ENCODE assay signal across 1 cellular context in the genomic region with DNA sequence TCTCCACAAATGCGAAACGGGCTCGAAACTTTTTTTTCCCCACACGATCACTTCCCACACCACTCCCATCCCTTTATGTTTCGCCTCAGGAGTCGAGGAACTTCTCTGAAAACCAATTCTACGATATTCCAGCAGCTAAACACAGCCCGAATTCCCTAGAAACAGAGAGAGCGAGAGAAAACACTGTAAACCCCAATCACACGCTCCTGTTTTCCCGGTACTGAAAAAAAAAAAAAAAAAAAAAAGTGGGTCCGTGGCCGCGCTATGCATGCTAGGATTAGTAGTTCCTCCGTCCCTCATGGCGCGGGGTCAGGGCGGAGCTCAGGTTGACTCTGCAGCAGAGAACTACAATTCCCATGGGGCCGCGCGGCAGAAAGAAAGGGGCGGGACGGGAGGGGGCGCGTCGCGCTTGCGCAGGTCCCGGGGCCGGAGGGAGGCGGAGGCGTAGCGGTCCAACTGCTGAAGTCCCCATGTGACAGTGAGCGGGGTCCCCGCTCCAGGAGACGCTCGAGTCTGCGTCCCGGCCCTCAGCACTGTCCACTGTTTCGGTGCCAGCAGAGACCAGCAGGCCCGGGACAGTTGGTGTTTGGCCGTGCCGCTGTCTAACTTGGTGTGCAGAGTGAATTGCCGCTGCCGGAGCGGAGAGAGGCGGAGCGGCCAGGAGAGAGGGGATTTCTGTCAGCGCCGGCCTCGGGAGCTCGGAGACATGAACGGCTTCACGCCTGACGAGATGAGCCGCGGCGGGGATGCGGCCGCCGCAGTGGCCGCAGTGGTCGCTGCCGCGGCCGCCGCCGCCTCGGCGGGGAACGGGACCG.
TF ChIP-seq lines count a peak whose summit lies in the region.

A gene with protein sequence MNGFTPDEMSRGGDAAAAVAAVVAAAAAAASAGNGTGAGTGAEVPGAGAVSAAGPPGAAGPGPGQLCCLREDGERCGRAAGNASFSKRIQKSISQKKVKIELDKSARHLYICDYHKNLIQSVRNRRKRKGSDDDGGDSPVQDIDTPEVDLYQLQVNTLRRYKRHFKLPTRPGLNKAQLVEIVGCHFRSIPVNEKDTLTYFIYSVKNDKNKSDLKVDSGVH (plus strand): TSS at position 478 of the 815 bp plus-strand sequence. CDS start 229 bp downstream, at position 707.

TF ChIP-seq in GM23338, 12 proteins besides CTCF, POLR2A, EP300 and RAD21 (continued from another document):
- TF ChIP-seq, protein P1, sequence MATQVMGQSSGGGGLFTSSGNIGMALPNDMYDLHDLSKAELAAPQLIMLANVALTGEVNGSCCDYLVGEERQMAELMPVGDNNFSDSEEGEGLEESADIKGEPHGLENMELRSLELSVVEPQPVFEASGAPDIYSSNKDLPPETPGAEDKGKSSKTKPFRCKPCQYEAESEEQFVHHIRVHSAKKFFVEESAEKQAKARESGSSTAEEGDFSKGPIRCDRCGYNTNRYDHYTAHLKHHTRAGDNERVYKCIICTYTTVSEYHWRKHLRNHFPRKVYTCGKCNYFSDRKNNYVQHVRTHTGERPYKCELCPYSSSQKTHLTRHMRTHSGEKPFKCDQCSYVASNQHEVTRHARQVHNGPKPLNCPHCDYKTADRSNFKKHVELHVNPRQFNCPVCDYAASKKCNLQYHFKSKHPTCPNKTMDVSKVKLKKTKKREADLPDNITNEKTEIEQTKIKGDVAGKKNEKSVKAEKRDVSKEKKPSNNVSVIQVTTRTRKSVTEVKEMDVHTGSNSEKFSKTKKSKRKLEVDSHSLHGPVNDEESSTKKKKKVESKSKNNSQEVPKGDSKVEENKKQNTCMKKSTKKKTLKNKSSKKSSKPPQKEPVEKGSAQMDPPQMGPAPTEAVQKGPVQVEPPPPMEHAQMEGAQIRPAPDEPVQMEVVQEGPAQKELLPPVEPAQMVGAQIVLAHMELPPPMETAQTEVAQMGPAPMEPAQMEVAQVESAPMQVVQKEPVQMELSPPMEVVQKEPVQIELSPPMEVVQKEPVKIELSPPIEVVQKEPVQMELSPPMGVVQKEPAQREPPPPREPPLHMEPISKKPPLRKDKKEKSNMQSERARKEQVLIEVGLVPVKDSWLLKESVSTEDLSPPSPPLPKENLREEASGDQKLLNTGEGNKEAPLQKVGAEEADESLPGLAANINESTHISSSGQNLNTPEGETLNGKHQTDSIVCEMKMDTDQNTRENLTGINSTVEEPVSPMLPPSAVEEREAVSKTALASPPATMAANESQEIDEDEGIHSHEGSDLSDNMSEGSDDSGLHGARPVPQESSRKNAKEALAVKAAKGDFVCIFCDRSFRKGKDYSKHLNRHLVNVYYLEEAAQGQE (IDR thresholded peaks at IDR 0.05; ENCODE audit: unreplicated experiment): peak; percentile 47
TF ChIP-seq in GM23338: peak in this region for 4.
